Comparison of ENCODE assay signal across 13 cellular contexts in genomic region chr19:23957660-23958281, GRCh38. TPM values are rescaled to one million over a fixed set of nuclear protein-coding genes. Genes with fewer than 3 reads are reported as not detected.
DNase-seq lines count a peak whose midpoint lies in the region; ATAC-seq, FAIRE-seq and TF ChIP-seq lines count a peak whose summit lies in the region.
"Had no signal": no experiment of that assay in that cellular context is flagged by ENCODE, and none has a peak within 500 bp of the region (broad histone marks: within the 10 kb centered on the region; RNA-seq: fewer than 3 reads in every experiment).

No MANE protein-coding gene starts in this region.

- TF ChIP-seq POLR2A in HepG2 (IDR thresholded peaks at IDR 0.05; ENCODE audit: insufficient read depth in 1 of 2, low read depth in 2 of 2, low read length in 2 of 2) (no peak), right lobe of liver (IDR thresholded peaks at IDR 0.05) (no peak), vagina (IDR thresholded peaks at IDR 0.05) (no peak)

- H3K4me1 Mint-ChIP-seq in activated CD4-positive, alpha-beta T cell treated with anti-CD3 and anti-CD28 coated beads, Interleukin-2, amount 10 ng/mL, durations not matched to agents 7 days and 5 days = no peaks in the 10 kb centered on the region

- H3K36me3 ChIP-seq in HepG2 (replicated peaks in 1 of 2; ENCODE audit: control insufficient read depth in 1 of 2, insufficient read depth in 2 of 2, low read length in 2 of 2) (no peaks in the 10 kb centered on the region), right lobe of liver (no peaks in the 10 kb centered on the region), SK-N-SH (replicated peaks in 1 of 2; ENCODE audit: control insufficient read depth in 1 of 2, insufficient read depth in 2 of 2, low read length in 1 of 2) (no peaks in the 10 kb centered on the region), vagina (no peaks in the 10 kb centered on the region)
- H3K36me3 ChIP-seq: BE2C, upper lobe of left lung had no signal

- no peaks in the 10 kb centered on the region for H3K27me3 ChIP-seq in HepG2 (ENCODE audit: control insufficient read depth in 1 of 2, insufficient read depth in 2 of 2, low read length in 2 of 2)
- H3K27me3 ChIP-seq in right lobe of liver = no peaks in the 10 kb centered on the region
- H3K27me3 ChIP-seq in SK-N-SH (ENCODE audit: insufficient read depth) = no peaks in the 10 kb centered on the region
- no peaks in the 10 kb centered on the region for H3K27me3 ChIP-seq in vagina
- H3K27me3 ChIP-seq: BE2C, upper lobe of left lung had no signal

- no peak overlapping the region for H3K27ac Mint-ChIP-seq in activated CD4-positive, alpha-beta T cell treated with anti-CD3 and anti-CD28 coated beads, Interleukin-2, amount 10 ng/mL, durations not matched to agents 7 days and 5 days
- H3K27ac Mint-ChIP-seq: activated T-helper 2 cell treated with anti-CD3 and anti-CD28 coated beads, Interferon-gamma antibody, Interleukin-2, Interleukin-4, amounts not matched to agents 10 μg/mL and 5 μg/mL and 100 μg/mL, durations not matched to agents 14 hours and 24 hours and 36 hours had no signal

- POLR2A ChIA-PET in HepG2 (lab: Yijun Ruan, JAX) (no interaction called here), SK-N-SH (lab: Yijun Ruan, JAX) (no interaction called here)
- POLR2A ChIA-PET in activated CD4-positive, alpha-beta T cell treated with anti-CD3 and anti-CD28 coated beads, Interleukin-2, amount 10 ng/mL, durations not matched to agents 7 days and 5 days (lab: Charles Lee) = no interaction called here

- TF ChIP-seq EP300 in HepG2 (IDR thresholded peaks at IDR 0.05; ENCODE audit: low read depth in 2 of 2, low read length in 2 of 2) (no peak), HepG2 (CRISPR knock-in tag; IDR thresholded peaks at IDR 0.05; ENCODE audit: borderline replicate concordance) (no peak), SK-N-SH (IDR thresholded peaks at IDR 0.05; ENCODE audit: borderline replicate concordance in 1 of 2, low read depth in 1 of 2, low read length in 1 of 2) (no peak)

- no peak for TF ChIP-seq RAD21 in HepG2 (CRISPR knock-in tag; IDR thresholded peaks at IDR 0.05)
- TF ChIP-seq RAD21 in SK-N-SH (IDR thresholded peaks at IDR 0.05; ENCODE audit: low read length) = no peak

- H2AFZ ChIP-seq in HepG2 (ENCODE audit: low read length) (no peak overlapping the region), SK-N-SH (ENCODE audit: low read depth) (no peak overlapping the region)

- H3K9ac ChIP-seq in HepG2 (ENCODE audit: insufficient read depth, low read depth, low read length) (no peak overlapping the region), SK-N-SH (no peak overlapping the region)

- H3K4me3 ChIP-seq in HepG2 (replicated peaks in 1 of 3; ENCODE audit: insufficient read depth in 1 of 3, low read depth in 2 of 3, low read length in 3 of 3) (no peak overlapping the region), right lobe of liver (no peak overlapping the region), SK-N-SH (ENCODE audit: low read depth in 2 of 2, low read length in 1 of 2) (no peak overlapping the region), fibroblast of the aortic adventitia (ENCODE audit: low read depth, low read length) (no peak overlapping the region), vagina (peak overlapping the region; percentile 3 to 37)
- H3K4me3 ChIP-seq: upper lobe of left lung had no signal

- ATAC-seq in HepG2 (no peak), right lobe of liver (no peak)

- H3K27me3 Mint-ChIP-seq in activated CD4-positive, alpha-beta T cell treated with anti-CD3 and anti-CD28 coated beads, Interleukin-2, amount 10 ng/mL, durations not matched to agents 7 days and 5 days = no peaks in the 10 kb centered on the region

- H3K9me3 Mint-ChIP-seq in activated CD4-positive, alpha-beta T cell treated with anti-CD3 and anti-CD28 coated beads, Interleukin-2, amount 10 ng/mL, durations not matched to agents 7 days and 5 days = peaks cover 41% of the 10 kb centered on the region

- no peak for DNase-seq in HepG2 (ENCODE audit: low spot score)
- no peak for DNase-seq in right lobe of liver
- DNase-seq in SK-N-SH = no peak
- DNase-seq in fibroblast of the aortic adventitia (ENCODE audit: low read depth) = peak; percentile 3
- DNase-seq in vagina (ENCODE audit: extremely low spot score in 2 of 2) = peak in 1 of 2 donors; percentile 84
- no peak for DNase-seq in mucosa of gallbladder (ENCODE audit: low spot score)
- DNase-seq in NCI-H2196 (lab: John Stamatoyannopoulos, UW; ENCODE audit: unreplicated experiment) = no peak
- no peak for DNase-seq in activated CD4-positive, alpha-beta T cell treated with anti-CD3 and anti-CD28 coated beads, Interleukin-2, amount 10 ng/mL, durations not matched to agents 7 days and 5 days
- DNase-seq: BE2C, dermis blood vessel endothelial cell, Karpas-422 had no signal

- no peaks in the 10 kb centered on the region for H3K36me3 Mint-ChIP-seq in activated CD4-positive, alpha-beta T cell treated with anti-CD3 and anti-CD28 coated beads, Interleukin-2, amount 10 ng/mL, durations not matched to agents 7 days and 5 days (ENCODE audit: low read depth)

- no peaks in the 10 kb centered on the region for H3F3A ChIP-seq in SK-N-SH (replicated peaks; ENCODE audit: insufficient read depth)

- H3K4me1 ChIP-seq in HepG2 (ENCODE audit: insufficient read depth, low read length) = no peaks in the 10 kb centered on the region
- no peaks in the 10 kb centered on the region for H3K4me1 ChIP-seq in right lobe of liver
- no peaks in the 10 kb centered on the region for H3K4me1 ChIP-seq in SK-N-SH (ENCODE audit: control insufficient read depth in 1 of 2, insufficient read depth in 2 of 2, low read depth in 1 of 2, low read length in 1 of 2)
- no peaks in the 10 kb centered on the region for H3K4me1 ChIP-seq in vagina
- H3K4me1 ChIP-seq: BE2C, upper lobe of left lung had no signal

- intact Hi-C loops in HepG2 (cut with micrococcal nuclease; ENCODE audit: unreplicated experiment) = no loop called here
- intact Hi-C loops in right lobe of liver (cut with DNase I) = no loop called here
- intact Hi-C loops in vagina (cut with DNase I) = no loop called here

- H3K27ac ChIP-seq in HepG2 (ENCODE audit: extremely low read length, insufficient read depth, low read length) (no peak overlapping the region), right lobe of liver (no peak overlapping the region), SK-N-SH (ENCODE audit: low read depth in 2 of 2, low read length in 1 of 2) (no peak overlapping the region), vagina (peak overlapping the region; percentile 60)
- H3K27ac ChIP-seq: upper lobe of left lung had no signal

- CTCF ChIA-PET in HepG2 (lab: Yijun Ruan, JAX; ENCODE audit: low intra/inter-chr PET ratio, low total read pairs) (no interaction called here), SK-N-SH (lab: Yijun Ruan, JAX) (no interaction called here)
- CTCF ChIA-PET in activated CD4-positive, alpha-beta T cell treated with anti-CD3 and anti-CD28 coated beads, Interleukin-2, amount 10 ng/mL, durations not matched to agents 7 days and 5 days (lab: Charles Lee) = no interaction called here

- H3K4me2 ChIP-seq in HepG2 (ENCODE audit: low read depth, low read length) (no peak overlapping the region), SK-N-SH (no peak overlapping the region)

- BruUV-seq in HepG2 (replicated peaks; lab: Mats Ljungman, UMichigan) = no TSS peak

- FAIRE-seq in HepG2 (lab: Jason Lieb, UNC) = no peak

- no peaks in the 10 kb centered on the region for H3K9me2 ChIP-seq in SK-N-SH

- in situ Hi-C loops in HepG2 (cut with HindIII; ENCODE audit: extremely low pct_ligation_motif_present, low pct_unique_long_range_greater_than_20kb) = no loop called here

- H4K20me1 ChIP-seq in HepG2 (ENCODE audit: insufficient read depth, low read length) = no peaks in the 10 kb centered on the region
- no peaks in the 10 kb centered on the region for H4K20me1 ChIP-seq in SK-N-SH (ENCODE audit: insufficient read depth)

- H3K9me3 ChIP-seq in HepG2 (ENCODE audit: low read length) (peaks cover 94% of the 10 kb centered on the region), right lobe of liver (no peaks in the 10 kb centered on the region), SK-N-SH (no peaks in the 10 kb centered on the region), vagina (no peaks in the 10 kb centered on the region)
- H3K9me3 ChIP-seq: BE2C, upper lobe of left lung had no signal

- no peak overlapping the region for H3K4me3 Mint-ChIP-seq in activated CD4-positive, alpha-beta T cell treated with anti-CD3 and anti-CD28 coated beads, Interleukin-2, amount 10 ng/mL, durations not matched to agents 7 days and 5 days

- TF ChIP-seq CTCF in HepG2 (CRISPR knock-in tag; IDR thresholded peaks at IDR 0.05) = no peak
- TF ChIP-seq CTCF in right lobe of liver (IDR thresholded peaks at IDR 0.05) = no peak
- TF ChIP-seq CTCF in SK-N-SH (IDR thresholded peaks at IDR 0.05) = no peak
- TF ChIP-seq CTCF in fibroblast of the aortic adventitia (IDR thresholded peaks at IDR 0.05; ENCODE audit: insufficient read depth, low read length) = no peak
- TF ChIP-seq CTCF in vagina (IDR thresholded peaks at IDR 0.05) = no peak

- H3K79me2 ChIP-seq in HepG2 (ENCODE audit: insufficient read depth, low read length) (no peaks in the 10 kb centered on the region), SK-N-SH (ENCODE audit: insufficient read depth) (no peaks in the 10 kb centered on the region)

- 15% methylated on average over 13 of the region's 15 CpGs for WGBS in HepG2 (ENCODE audit: low lambda C conversion rate)
- WGBS in right lobe of liver (ENCODE audit: insufficient coverage, low coverage, low lambda C conversion rate, missing lambda C conversion rate) = 74% methylated on average over 4 of the region's 15 CpGs
- WGBS in SK-N-SH (ENCODE audit: low lambda C conversion rate) = 35% methylated on average over 15 of the region's 15 CpGs

RNA-seq across cellular contexts. Expression of gene ZNF726, which starts 43.1 kb away (rescaled TPM):
- total RNA-seq in HepG2 (2016; rRNA removed; fragmentation: Illumina TruSeq; extraction: Trizol) (not detected in 2 replicates), right lobe of liver (1 to 10 TPM in 4 of 6 experiments, under 1 TPM in 2; 0.73 to 4.1 (median 1.9) TPM), fibroblast of the aortic adventitia (ENCODE audit: low replicate concordance) (0.33 and 3.2 TPM in 2 replicates), vagina (2.5 TPM), mucosa of gallbladder (5.2 TPM)
- total RNA-seq in HepG2 (2016; cell fraction: cytosol; rRNA removed; fragmentation: Illumina TruSeq; extraction: Trizol; ENCODE audit: low read depth) = not detected in 2 replicates
- not detected in 2 replicates for total RNA-seq in HepG2 (2016; cell fraction: insoluble cytoplasmic fraction; rRNA removed; fragmentation: Illumina TruSeq; extraction: Trizol)
- not detected in 2 replicates for total RNA-seq in HepG2 (2016; cell fraction: membrane; rRNA removed; fragmentation: Illumina TruSeq; extraction: Trizol)
- total RNA-seq in HepG2 (2016; cell fraction: nucleus; rRNA removed; fragmentation: Illumina TruSeq; extraction: Trizol) = not detected in 2 replicates
- polyA plus RNA-seq in HepG2 (2011; rRNA removed) (not detected in 2 replicates), SK-N-SH (2012; rRNA removed) (3.4 and 4.3 TPM in 2 replicates)
- polyA plus RNA-seq in HepG2 (2011; cell fraction: cytosol; rRNA removed) = not detected in 2 replicates
- not detected in 2 replicates for polyA plus RNA-seq in HepG2 (2011; cell fraction: nucleus; rRNA removed)
- polyA plus RNA-seq in HepG2 (2012) = not detected in 2 replicates
- not detected in 2 replicates for polyA plus RNA-seq in HepG2 (2016; cell fraction: cytosol; fragmentation: Illumina TruSeq; extraction: Trizol; ENCODE audit: low read depth)
- polyA plus RNA-seq in HepG2 (2016; cell fraction: insoluble cytoplasmic fraction; fragmentation: Illumina TruSeq; extraction: Trizol; ENCODE audit: low read depth) = not detected in 2 replicates
- polyA plus RNA-seq in HepG2 (2016; cell fraction: membrane; fragmentation: Illumina TruSeq; extraction: Trizol; ENCODE audit: low read depth) = not detected in 2 replicates
- polyA plus RNA-seq in HepG2 (2016; cell fraction: nucleus; fragmentation: Illumina TruSeq; extraction: Trizol; ENCODE audit: insufficient read depth, low read depth) = not detected in 2 replicates
- polyA minus RNA-seq in HepG2 (2011; rRNA and poly(A)+ RNA removed; ENCODE audit: low replicate concordance) = not detected in 2 replicates
- polyA minus RNA-seq in HepG2 (2011; cell fraction: cytosol; rRNA and poly(A)+ RNA removed) = not detected in 2 replicates
- not detected in 2 replicates for polyA minus RNA-seq in HepG2 (2011; cell fraction: nucleus; rRNA and poly(A)+ RNA removed)
- 3.3 and 3.6 TPM in 2 replicates for polyA plus RNA-seq in SK-N-SH (2012; cell fraction: cytosol; rRNA removed)
- 4.9 and 7.0 TPM in 2 replicates for polyA plus RNA-seq in SK-N-SH (2012; cell fraction: nucleus; rRNA removed)
- total RNA-seq in activated CD4-positive, alpha-beta T cell treated with anti-CD3 and anti-CD28 coated beads, Interleukin-2, amount 10 ng/mL, durations not matched to agents 7 days and 5 days = 10 to 100 TPM; 14.8 to 17.5 TPM

Comparison
In these comparisons a context has a peak if more than half of its experiments do, and no peak if none do; other contexts are left out.
1. H3K4me3 ChIP-seq: peak in vagina (2 of 2); none in HepG2 (0 of 3), right lobe of liver (0 of 3), SK-N-SH (0 of 2) and fibroblast of the aortic adventitia (single experiment).
2. Of the 25 proteins assayed by ChIP-seq in both HepG2 and SK-N-SH: peak only in HepG2: none; only in SK-N-SH: none; in both: FOSL2; in neither: 24.